Comparison of ENCODE assay signal across 1 cellular context in genomic region chr10:119211176-119211575, GRCh38.
TF ChIP-seq lines count a peak whose summit lies in the region.

No MANE protein-coding gene starts in this region.

TF ChIP-seq in GM23338, 12 proteins besides CTCF, POLR2A, EP300 and RAD21 (continued from another document):
- TF ChIP-seq ZNF462 (CRISPR knock-in tag; IDR thresholded peaks at IDR 0.05) (no peak), CREB1 (CRISPR knock-in tag; IDR thresholded peaks at IDR 0.05; ENCODE audit: low read depth) (no peak), NANOG (IDR thresholded peaks at IDR 0.05; ENCODE audit: borderline replicate concordance) (no peak), REST (IDR thresholded peaks at IDR 0.05; ENCODE audit: unreplicated experiment) (no peak)
TF ChIP-seq in GM23338: peak in this region for 0.
